ENCODE assay signal across 8 cellular contexts in the genomic region with DNA sequence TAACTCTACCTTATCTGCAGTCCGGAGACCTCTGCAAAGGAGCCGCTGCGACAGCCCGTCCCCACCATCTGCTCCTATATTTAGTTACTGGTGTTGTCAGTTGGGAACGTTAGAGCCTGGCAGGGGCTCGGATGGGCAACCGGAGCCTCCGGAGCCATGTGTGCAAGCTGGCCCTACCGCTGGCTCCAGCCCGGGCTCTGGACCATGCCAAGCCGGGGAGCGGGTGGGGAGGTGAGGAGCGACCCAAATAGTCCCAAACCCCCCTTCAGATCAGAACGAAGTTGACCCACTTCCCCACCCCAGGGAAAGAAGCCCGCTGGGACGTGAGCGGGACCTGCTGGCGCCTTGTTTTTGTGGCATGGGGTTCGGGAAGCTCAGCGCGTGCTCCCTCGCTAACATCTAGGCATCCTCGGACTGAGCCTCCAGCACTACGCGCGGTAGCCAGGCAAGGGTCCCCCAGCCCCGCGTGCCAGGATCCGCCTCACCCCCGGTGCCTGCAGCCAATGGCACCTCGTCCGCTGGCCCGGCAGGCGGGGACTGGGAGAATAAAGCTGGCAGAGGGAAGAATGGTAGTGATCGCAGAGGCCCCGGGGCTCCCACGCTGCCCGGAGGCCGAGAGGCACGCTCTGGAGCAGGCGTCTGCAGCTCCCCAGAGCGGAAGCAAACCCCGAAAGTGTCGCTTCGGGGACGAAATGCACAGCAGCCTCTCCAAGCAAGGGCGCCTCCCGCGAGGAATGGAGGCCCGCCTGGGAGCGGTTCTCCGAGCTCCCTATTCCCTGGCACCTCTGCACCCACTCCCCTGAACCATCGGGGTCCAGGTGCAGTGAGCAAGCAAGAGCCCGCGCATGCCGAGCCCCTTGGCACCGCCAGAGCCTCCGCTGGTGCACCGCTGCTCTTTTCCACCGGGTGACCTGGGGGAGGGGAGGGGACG. TPM values are rescaled to one million over a fixed set of nuclear protein-coding genes. Genes with fewer than 3 reads are reported as not detected.
DNase-seq lines count a peak whose midpoint lies in the region; ATAC-seq and TF ChIP-seq lines count a peak whose summit lies in the region.

No MANE protein-coding gene starts in this region.

- H3K4me2 ChIP-seq in KMS-11, result peak overlapping the region; percentile 91

- TF ChIP-seq CTCF in KMS-11 (conservative IDR thresholded peaks at IDR 0.05; ENCODE audit: low read depth, low read length) (no peak), WERI-Rb-1 (IDR thresholded peaks at IDR 0.05; ENCODE audit: low read depth, low read length) (no peak), lung (IDR thresholded peaks at IDR 0.05; ENCODE audit: control extremely low read depth, extremely low read depth) (no peak)

- no peaks in the 10 kb centered on the region for H4K20me1 ChIP-seq in KMS-11 (ENCODE audit: insufficient read depth)

- H3K4me1 ChIP-seq in ES-I3 (ENCODE audit: insufficient read depth, low read length) (peaks cover 9% of the 10 kb centered on the region; the same call in 1 of the 2 replicates), KMS-11 (ENCODE audit: low read depth, poor library complexity, severe bottlenecking) (peaks cover 6% of the 10 kb centered on the region), ectodermal cell (ENCODE audit: control insufficient read depth, insufficient read depth, low read length) (peaks cover 10% of the 10 kb centered on the region), lung (ENCODE audit: control insufficient read depth in 2 of 2, insufficient read depth in 2 of 2, low read length in 2 of 2) (peaks cover 0 to 7% of the 10 kb centered on the region in 2 donors)

- no peaks in the 10 kb centered on the region for H3K36me3 ChIP-seq in ES-I3 (ENCODE audit: insufficient read depth, low read length)
- H3K36me3 ChIP-seq in KMS-11 (ENCODE audit: insufficient read depth), result no peaks in the 10 kb centered on the region
- no peaks in the 10 kb centered on the region for H3K36me3 ChIP-seq in WERI-Rb-1
- H3K36me3 ChIP-seq in ectodermal cell (ENCODE audit: control insufficient read depth, insufficient read depth, low read length), result no peaks in the 10 kb centered on the region
- H3K36me3 ChIP-seq in lung (ENCODE audit: control insufficient read depth in 2 of 2, insufficient read depth in 2 of 2, low read length in 2 of 2), result no peaks in the 10 kb centered on the region

- ATAC-seq in GM21619 (IDR thresholded peaks at IDR 0.05; ENCODE audit: unreplicated experiment) (peak; percentile 21), lung (ENCODE audit: insufficient read depth, low FRiP score) (no peak)
- peak; percentile 37 for ATAC-seq in stimulated activated naive CD8-positive, alpha-beta T cell treated with anti-CD3 and anti-CD28 coated beads, Interleukin-15, Interleukin-2, amounts not matched to agents 100 U/mL and 50 U/mL, for 24 hours

- H3K4me3 ChIP-seq in KMS-11 (IDR thresholded peaks at IDR 0.05; ENCODE audit: insufficient read depth, low read depth, low read length), result no peak overlapping the region
- H3K4me3 ChIP-seq in WERI-Rb-1 (ENCODE audit: low read depth, low read length), result peak overlapping the region; percentile 49
- peak overlapping the region; percentile 69 for H3K4me3 ChIP-seq in ectodermal cell (ENCODE audit: insufficient read depth, low read depth, low read length)
- H3K4me3 ChIP-seq in lung, result peak overlapping the region; percentile 71

- H2AFZ ChIP-seq in KMS-11 (ENCODE audit: low read depth), result peak overlapping the region; percentile 78

- DNase-seq in WERI-Rb-1, result peak; percentile 92
- DNase-seq in lung (ENCODE audit: low spot score), result no peak
- DNase-seq in stimulated activated naive CD8-positive, alpha-beta T cell treated with anti-CD3 and anti-CD28 coated beads, Interleukin-15, Interleukin-2, amounts not matched to agents 100 U/mL and 50 U/mL, for 24 hours, result peak; percentile 52
- no peak for DNase-seq in middle frontal gyrus (ENCODE audit: extremely low spot score, low spot score)

- H3K9me3 ChIP-seq in ES-I3 (ENCODE audit: control insufficient read depth, insufficient read depth, low read length) (peaks cover 5% of the 10 kb centered on the region; the same call in 1 of the 2 replicates), WERI-Rb-1 (ENCODE audit: severe bottlenecking) (peaks cover 5% of the 10 kb centered on the region), ectodermal cell (ENCODE audit: control insufficient read depth, low read length) (no peaks in the 10 kb centered on the region), lung (ENCODE audit: control insufficient read depth in 2 of 2, insufficient read depth in 1 of 2, low read length in 1 of 2) (no peaks in the 10 kb centered on the region)

- H3K9ac ChIP-seq in ES-I3 (ENCODE audit: low read depth, low read length), result peak overlapping the region; percentile 85
- peak overlapping the region; percentile 59; the same call in 1 of the 2 replicates for H3K9ac ChIP-seq in KMS-11

- no peaks in the 10 kb centered on the region for H3K27me3 ChIP-seq in KMS-11 (ENCODE audit: insufficient read depth, low read depth)
- no peaks in the 10 kb centered on the region for H3K27me3 ChIP-seq in WERI-Rb-1 (ENCODE audit: insufficient read depth, low read depth, severe bottlenecking)
- peaks cover 18% of the 10 kb centered on the region for H3K27me3 ChIP-seq in ectodermal cell (ENCODE audit: control insufficient read depth, insufficient read depth, low read length, poor library complexity, severe bottlenecking)
- no peaks in the 10 kb centered on the region for H3K27me3 ChIP-seq in lung (ENCODE audit: control insufficient read depth, insufficient read depth)

- 3% methylated on average over 61 of the region's 61 CpGs for WGBS in ectodermal cell, 2 experiments
- 3 to 7% methylated on average over 59 to 61 of the region's 61 CpGs for WGBS in lung, 2 donors

- peak overlapping the region; percentile 24; the same call in 1 of the 2 replicates for H3K27ac ChIP-seq in KMS-11
- H3K27ac ChIP-seq in WERI-Rb-1, result peak overlapping the region; percentile 96
- no peak overlapping the region for H3K27ac ChIP-seq in ectodermal cell (ENCODE audit: insufficient read depth, low read depth, low read length, poor library complexity, severe bottlenecking)
- H3K27ac ChIP-seq in lung (ENCODE audit: low read depth in 1 of 2, low read length in 1 of 2), result peak overlapping the region; percentile 69 to 80

- no peaks in the 10 kb centered on the region for H3K79me2 ChIP-seq in KMS-11 (ENCODE audit: insufficient read depth, low read depth)

RNA-seq across cellular contexts. Expression of a gene that starts 0.7 kb away (rescaled TPM):
- 34.9 TPM for polyA plus RNA-seq in ectodermal cell (2013, experiment 1 of 4)
- 38.3 TPM for polyA plus RNA-seq in ectodermal cell (2013, experiment 2 of 4)
- 27.9 TPM for polyA plus RNA-seq in ectodermal cell (2013, experiment 3 of 4)
- polyA plus RNA-seq in ectodermal cell (2013, experiment 4 of 4), result 37.7 TPM
- total RNA-seq in lung, result 10 to 100 TPM in 1 of 2 donors, 1 to 10 TPM in 1; 4.6 to 13.4 TPM
- polyA plus RNA-seq in lung, result 10 to 100 TPM in 1 of 2 donors, 1 to 10 TPM in 1; 5.9 to 10.0 TPM

RNA-seq across cellular contexts. Expression of a gene that starts 22.2 kb away (rescaled TPM):
- 131 TPM for polyA plus RNA-seq in ectodermal cell (2013, experiment 1 of 4)
- 134 TPM for polyA plus RNA-seq in ectodermal cell (2013, experiment 2 of 4)
- 91.1 TPM for polyA plus RNA-seq in ectodermal cell (2013, experiment 3 of 4)
- 101 TPM for polyA plus RNA-seq in ectodermal cell (2013, experiment 4 of 4)
- 10 to 100 TPM; 59.7 to 63.3 TPM for total RNA-seq in lung
- 10 to 100 TPM; 21.8 to 22.9 TPM for polyA plus RNA-seq in lung

RNA-seq across cellular contexts. Expression of a gene that starts 59.7 kb away (rescaled TPM):
- not detected for polyA plus RNA-seq in ectodermal cell (2013, experiment 1 of 4)
- not detected for polyA plus RNA-seq in ectodermal cell (2013, experiment 2 of 4)
- polyA plus RNA-seq in ectodermal cell (2013, experiment 3 of 4), result not detected
- not detected for polyA plus RNA-seq in ectodermal cell (2013, experiment 4 of 4)
- total RNA-seq in lung, result not detected
- not detected for polyA plus RNA-seq in lung

Comparison
In these comparisons a context has a peak if more than half of its experiments do, and no peak if none do; other contexts are left out.
1. DNase-seq: peak in WERI-Rb-1 (single experiment) and stimulated activated naive CD8-positive, alpha-beta T cell treated with anti-CD3 and anti-CD28 coated beads, Interleukin-15, Interleukin-2, amounts not matched to agents 100 U/mL and 50 U/mL, for 24 hours (single experiment); none in lung (single experiment) and middle frontal gyrus (single experiment).